Comparison of ENCODE assay signal across 24 cellular contexts in the genomic region with DNA sequence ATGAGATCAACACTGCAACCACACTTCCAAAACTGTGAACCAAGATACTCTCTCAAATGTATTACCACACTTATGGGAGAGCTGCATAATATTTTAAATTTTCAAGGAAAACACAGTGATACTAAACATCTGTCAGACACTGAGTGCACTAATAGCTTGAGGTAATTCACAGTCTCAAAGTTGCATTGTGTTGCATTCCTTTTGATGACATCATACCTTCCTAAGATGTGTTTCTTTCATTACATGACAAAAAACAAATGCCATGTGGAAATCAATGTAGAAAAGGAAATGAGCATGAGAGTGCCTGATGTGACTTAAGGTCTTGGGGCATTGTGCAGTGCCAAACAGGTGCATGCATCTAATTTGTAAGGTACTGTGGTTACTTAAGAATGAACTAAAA.
DNase-seq lines count a peak whose midpoint lies in the region; ATAC-seq and TF ChIP-seq lines count a peak whose summit lies in the region.
"Had no signal": no experiment of that assay in that cellular context is flagged by ENCODE, and none has a peak within 500 bp of the region (broad histone marks: within the 10 kb centered on the region; RNA-seq: fewer than 3 reads in every experiment).

No MANE protein-coding gene starts in this region.

- H2AFZ ChIP-seq in SK-N-SH (ENCODE audit: low read depth): no peak overlapping the region
- H2AFZ ChIP-seq: neural progenitor cell had no signal

- H4K20me1 ChIP-seq in SK-N-SH (ENCODE audit: insufficient read depth): no peaks in the 10 kb centered on the region

- H3K4me1 ChIP-seq in SK-N-SH (ENCODE audit: control insufficient read depth in 1 of 2, insufficient read depth in 2 of 2, low read depth in 1 of 2, low read length in 1 of 2) (no peaks in the 10 kb centered on the region; a peak in 1 of 4 replicates), Peyer's patch (no peaks in the 10 kb centered on the region)
- H3K4me1 ChIP-seq: HAP-1, heart left ventricle, neural progenitor cell, tibial nerve had no signal

- no peaks in the 10 kb centered on the region for H3K79me2 ChIP-seq in SK-N-SH (ENCODE audit: insufficient read depth)

- H3K4me2 ChIP-seq in SK-N-SH: no peak overlapping the region
- H3K4me2 ChIP-seq: neural progenitor cell had no signal

- ATAC-seq in HG03378 (IDR thresholded peaks at IDR 0.05; ENCODE audit: unreplicated experiment): no peak
- ATAC-seq: heart left ventricle; stimulated activated naive CD8-positive, alpha-beta T cell treated with anti-CD3 and anti-CD28 coated beads, Interleukin-15, Interleukin-2, amounts not matched to agents 100 U/mL and 50 U/mL, for 24 hours had no signal

- H3K9me2 ChIP-seq in SK-N-SH: no peaks in the 10 kb centered on the region; the same call in 1 of the 2 replicates

- no peak overlapping the region for H3K4me3 ChIP-seq in SK-N-SH (ENCODE audit: low read depth in 2 of 2, low read length in 1 of 2)
- H3K4me3 ChIP-seq in Peyer's patch: no peak overlapping the region
- H3K4me3 ChIP-seq: HAP-1, heart left ventricle, neural progenitor cell, tibial nerve had no signal

- CTCF ChIA-PET in SK-N-SH (lab: Yijun Ruan, JAX): no interaction called here

- no peak overlapping the region for H3K27ac ChIP-seq in SK-N-SH (ENCODE audit: low read depth in 2 of 2, low read length in 1 of 2)
- no peak overlapping the region for H3K27ac ChIP-seq in epithelial cell of prostate
- no peak overlapping the region for H3K27ac ChIP-seq in Peyer's patch
- H3K27ac ChIP-seq: heart left ventricle, neural progenitor cell, tibial nerve, WERI-Rb-1 had no signal

- TF ChIP-seq POLR2A in Peyer's patch (IDR thresholded peaks at IDR 0.05): no peak

- no peak for TF ChIP-seq EP300 in SK-N-SH (IDR thresholded peaks at IDR 0.05; ENCODE audit: borderline replicate concordance in 1 of 2, low read depth in 1 of 2, low read length in 1 of 2)

- H3K36me3 ChIP-seq in SK-N-SH (replicated peaks in 1 of 2; ENCODE audit: control insufficient read depth in 1 of 2, insufficient read depth in 2 of 2, low read length in 1 of 2): no peaks in the 10 kb centered on the region
- H3K36me3 ChIP-seq in Peyer's patch: no peaks in the 10 kb centered on the region
- H3K36me3 ChIP-seq: HAP-1, heart left ventricle, neural progenitor cell, tibial nerve, WERI-Rb-1 had no signal

- POLR2A ChIA-PET in SK-N-SH (lab: Yijun Ruan, JAX): no interaction called here

- TF ChIP-seq CTCF in SK-N-SH (IDR thresholded peaks at IDR 0.05) (no peak), Peyer's patch (IDR thresholded peaks at IDR 0.05) (no peak)

- no peaks in the 10 kb centered on the region for H3F3A ChIP-seq in SK-N-SH (replicated peaks; ENCODE audit: insufficient read depth)

- H3K9me3 ChIP-seq in SK-N-SH (no peaks in the 10 kb centered on the region), Peyer's patch (no peaks in the 10 kb centered on the region)
- H3K9me3 ChIP-seq: HAP-1 had no signal

- TF ChIP-seq RAD21 in SK-N-SH (IDR thresholded peaks at IDR 0.05; ENCODE audit: low read length): no peak

- DNase-seq in GM03348 (ENCODE audit: low spot score) (peak; percentile 22), SK-N-SH (no peak), epithelial cell of prostate (ENCODE audit: low read depth, low spot score) (peak; percentile 2), kidney tubule cell (ENCODE audit: low spot score) (peak; percentile 34), OCI-M1 (lab: John Stamatoyannopoulos, UW) (no peak), activated gamma-delta T cell treated with Interleukin-2 at 50 U/mL for 16 hours (no peak), Peyer's patch (no peak)
- DNase-seq: activated CD4-positive, alpha-beta T cell treated with anti-CD3 and anti-CD28 coated beads, Interleukin-2, amount 50 U/mL, for 1 hour; activated effector memory CD4-positive, alpha-beta T cell treated with anti-CD3 and anti-CD28 coated beads, Interleukin-2, amount 50 U/mL, for 16 hours; AML-193; CD8-positive, alpha-beta memory T cell; central memory CD4-positive, alpha-beta T cell; erythroblast; heart left ventricle; NCI-H1105; NCI-H524 treated with DMSO at 0.1 percent for 48 hours; stimulated activated CD4-positive, alpha-beta T cell treated with anti-CD3 and anti-CD28 coated beads, Interleukin-2, amount 100 ng/mL, for 24 hours; stimulated activated naive CD8-positive, alpha-beta T cell treated with anti-CD3 and anti-CD28 coated beads, Interleukin-15, Interleukin-2, amounts not matched to agents 100 U/mL and 50 U/mL, for 24 hours; T-helper 2 cell; WERI-Rb-1 had no signal

- H3K27me3 ChIP-seq in SK-N-SH (ENCODE audit: insufficient read depth) (no peaks in the 10 kb centered on the region), Peyer's patch (no peaks in the 10 kb centered on the region)
- H3K27me3 ChIP-seq: heart left ventricle, neural progenitor cell, tibial nerve had no signal

- H3K9ac ChIP-seq in SK-N-SH: no peak overlapping the region
- H3K9ac ChIP-seq: neural progenitor cell had no signal

TF ChIP-seq in SK-N-SH, 30 proteins besides CTCF, POLR2A, EP300 and RAD21:
- TF ChIP-seq POLR2AphosphoS5 (IDR thresholded peaks at IDR 0.05; ENCODE audit: low read depth, low read length): no peak
- TF ChIP-seq, protein P1, sequence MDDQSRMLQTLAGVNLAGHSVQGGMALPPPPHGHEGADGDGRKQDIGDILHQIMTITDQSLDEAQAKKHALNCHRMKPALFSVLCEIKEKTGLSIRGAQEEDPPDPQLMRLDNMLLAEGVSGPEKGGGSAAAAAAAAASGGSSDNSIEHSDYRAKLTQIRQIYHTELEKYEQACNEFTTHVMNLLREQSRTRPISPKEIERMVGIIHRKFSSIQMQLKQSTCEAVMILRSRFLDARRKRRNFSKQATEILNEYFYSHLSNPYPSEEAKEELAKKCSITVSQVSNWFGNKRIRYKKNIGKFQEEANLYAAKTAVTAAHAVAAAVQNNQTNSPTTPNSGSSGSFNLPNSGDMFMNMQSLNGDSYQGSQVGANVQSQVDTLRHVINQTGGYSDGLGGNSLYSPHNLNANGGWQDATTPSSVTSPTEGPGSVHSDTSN (IDR thresholded peaks at IDR 0.05): peak; percentile 7; the same call in 1 of the 2 replicates
- TF ChIP-seq JUND (IDR thresholded peaks at IDR 0.05): no peak
- TF ChIP-seq FOXM1 (IDR thresholded peaks at IDR 0.05; ENCODE audit: low read depth): no peak
- no peak for TF ChIP-seq MXI1 (IDR thresholded peaks at IDR 0.05; ENCODE audit: low read depth, low read length)
- no peak for TF ChIP-seq RXRA (IDR thresholded peaks at IDR 0.05; ENCODE audit: borderline replicate concordance, low read depth)
- peak; percentile 66 for TF ChIP-seq TCF12 (IDR thresholded peaks at IDR 0.05)

Comparison
In these comparisons a context has a peak if more than half of its experiments do, and no peak if none do; other contexts are left out.
1. DNase-seq: peak in GM03348 (single experiment), epithelial cell of prostate (single experiment) and kidney tubule cell (single experiment); none in SK-N-SH (single experiment), OCI-M1 (single experiment), activated gamma-delta T cell treated with Interleukin-2 at 50 U/mL for 16 hours (single experiment) and Peyer's patch (0 of 3).